ENCODE assay signal across 1 cellular context in genomic region chr2:144137269-144137668, GRCh38.
TF ChIP-seq lines count a peak whose summit lies in the region.

No MANE protein-coding gene starts in this region.

TF ChIP-seq in IMR-90, 13 proteins besides CTCF, POLR2A, EP300 and RAD21 (continued from another document):
- TF ChIP-seq ELK1 (IDR thresholded peaks at IDR 0.05; ENCODE audit: borderline replicate concordance, low read depth, low read length): no peak
- TF ChIP-seq MXI1 (IDR thresholded peaks at IDR 0.05; ENCODE audit: borderline replicate concordance, low read depth, low read length): no peak
TF ChIP-seq in IMR-90: peak in this region for 0.
